Comparison of ENCODE assay signal across 29 cellular contexts in genomic region chr3:187198490-187198889, GRCh38. TPM values are rescaled to one million over a fixed set of nuclear protein-coding genes. Genes with fewer than 3 reads are reported as not detected.
"Had no signal": no experiment of that assay in that cellular context is flagged by ENCODE, and none has a peak within 500 bp of the region (broad histone marks: within the 10 kb centered on the region; RNA-seq: fewer than 3 reads in every experiment).

No MANE protein-coding gene starts in this region.

- H3K9me3 ChIP-seq: heart left ventricle, spleen, stomach had no signal

- H3K27ac ChIP-seq: heart left ventricle, spleen, stomach had no signal

- H3K4me1 ChIP-seq: heart left ventricle, spleen, stomach had no signal

- DNase-seq: effector memory CD4-positive, alpha-beta T cell; heart left ventricle; hippocampal formation; left colon; left ventricle myocardium superior; mesenchymal stem cell; midbrain; posterior cingulate gyrus; spleen; stimulated activated CD4-positive, alpha-beta T cell treated with anti-CD3 and anti-CD28 coated beads, Interleukin-15, amount 100 ng/mL, for 24 hours; stimulated activated CD4-positive, alpha-beta T cell treated with anti-CD3 and anti-CD28 coated beads, Interleukin-1b, Interleukin-23, amount 100 ng/mL, for 48 hours; stimulated activated CD4-positive, alpha-beta T cell treated with anti-CD3 and anti-CD28 coated beads, Interleukin-4, amount 100 ng/mL, for 24 hours; stimulated activated naive CD4-positive, alpha-beta T cell; stomach; substantia nigra; trophoblast cell had no signal

- H3K36me3 ChIP-seq: heart left ventricle, spleen, stomach had no signal

- ATAC-seq: esophagus mucosa, heart left ventricle, left colon, left ventricle myocardium superior, sciatic nerve had no signal

- H3K4me3 ChIP-seq: heart left ventricle, lung, spleen, stomach had no signal

- H3K27me3 ChIP-seq: heart left ventricle, stomach had no signal

- FAIRE-seq: endometrium, frontal cortex had no signal

RNA-seq across cellular contexts. Expression of gene RTP1, which starts 1.2 kb away (rescaled TPM):
- total RNA-seq: esophagus mucosa; glomerular endothelial cell; kidney epithelial cell; left colon; left ventricle myocardium superior; lung; natural killer cell treated with Interleukin-12 subunit alpha and Interleukin-12 subunit beta and Interleukin-15 and Interleukin-18, amount 100 ng/mL, for 72 hours; osteoblast; pulmonary artery endothelial cell; sciatic nerve; skeletal muscle tissue; spleen; stomach; urinary bladder had no signal
- polyA plus RNA-seq: fibroblast of lung, heart left ventricle, lung, spleen, stomach, urinary bladder had no signal
